ENCODE assay signal across 1 cellular context in the genomic region with DNA sequence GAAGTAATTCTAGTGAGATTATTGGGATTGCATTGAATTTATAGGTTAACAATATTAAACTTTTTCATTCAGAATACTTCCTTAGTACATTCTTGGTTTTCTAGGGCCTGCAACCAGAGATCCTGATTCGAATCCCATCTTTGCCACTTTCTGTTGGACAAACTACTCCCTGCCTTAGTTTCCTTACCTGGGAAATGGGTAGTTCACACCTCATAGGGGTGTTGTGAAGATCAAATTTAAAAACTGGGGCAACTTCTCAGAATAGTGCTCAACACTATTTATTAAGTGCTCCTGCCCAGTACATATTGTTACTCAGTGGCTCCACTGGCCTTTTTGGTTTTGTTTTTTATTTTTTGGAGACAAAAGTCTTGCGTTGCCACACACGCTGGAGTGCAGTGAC.
TF ChIP-seq lines count a peak whose summit lies in the region.

No MANE protein-coding gene starts in this region.

TF ChIP-seq in K562, 482 proteins besides CTCF, POLR2A, EP300 and RAD21:
- TF ChIP-seq, protein P1, sequence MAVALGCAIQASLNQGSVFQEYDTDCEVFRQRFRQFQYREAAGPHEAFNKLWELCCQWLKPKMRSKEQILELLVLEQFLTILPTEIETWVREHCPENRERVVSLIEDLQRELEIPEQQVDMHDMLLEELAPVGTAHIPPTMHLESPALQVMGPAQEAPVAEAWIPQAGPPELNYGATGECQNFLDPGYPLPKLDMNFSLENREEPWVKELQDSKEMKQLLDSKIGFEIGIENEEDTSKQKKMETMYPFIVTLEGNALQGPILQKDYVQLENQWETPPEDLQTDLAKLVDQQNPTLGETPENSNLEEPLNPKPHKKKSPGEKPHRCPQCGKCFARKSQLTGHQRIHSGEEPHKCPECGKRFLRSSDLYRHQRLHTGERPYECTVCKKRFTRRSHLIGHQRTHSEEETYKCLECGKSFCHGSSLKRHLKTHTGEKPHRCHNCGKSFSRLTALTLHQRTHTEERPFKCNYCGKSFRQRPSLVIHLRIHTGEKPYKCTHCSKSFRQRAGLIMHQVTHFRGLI (CRISPR knock-in tag; IDR thresholded peaks at IDR 0.05), result no peak
- TF ChIP-seq STAG1 (CRISPR knock-in tag; IDR thresholded peaks at IDR 0.05; ENCODE audit: borderline replicate concordance), result no peak
- TF ChIP-seq, protein P2, sequence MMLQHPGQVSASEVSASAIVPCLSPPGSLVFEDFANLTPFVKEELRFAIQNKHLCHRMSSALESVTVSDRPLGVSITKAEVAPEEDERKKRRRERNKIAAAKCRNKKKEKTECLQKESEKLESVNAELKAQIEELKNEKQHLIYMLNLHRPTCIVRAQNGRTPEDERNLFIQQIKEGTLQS (IDR thresholded peaks at IDR 0.05), result no peak
- TF ChIP-seq, protein P2 (CRISPR knock-in tag; conservative IDR thresholded peaks at IDR 0.05), result no peak
- peak; percentile 54; the same call in 1 of the 2 replicates for TF ChIP-seq BCOR (IDR thresholded peaks at IDR 0.05)
- peak; percentile 55 for TF ChIP-seq RBM25 (IDR thresholded peaks at IDR 0.05; ENCODE audit: low read depth, low read length, severe bottlenecking)
- TF ChIP-seq MED1 (CRISPR knock-in tag; IDR thresholded peaks at IDR 0.05; ENCODE audit: borderline replicate concordance), result no peak
TF ChIP-seq in K562: peak in this region for 2.
